Comparison of ENCODE assay signal across 22 cellular contexts in genomic region chr9:14770592-14770991, GRCh38. TPM values are rescaled to one million over a fixed set of nuclear protein-coding genes. Genes with fewer than 3 reads are reported as not detected.
A peak's percentile ranks its signal among the peaks of the same experiment; 100 is the strongest.
DNase-seq lines count a peak whose midpoint lies in the region; ATAC-seq, FAIRE-seq and TF ChIP-seq lines count a peak whose summit lies in the region.
"Had no signal": no experiment of that assay in that cellular context is flagged by ENCODE, and none has a peak within 500 bp of the region (broad histone marks: within the 10 kb centered on the region; RNA-seq: fewer than 3 reads in every experiment).

No MANE protein-coding gene starts in this region.

- H3K4me2 ChIP-seq in HepG2 (ENCODE audit: low read depth, low read length), result no peak overlapping the region

- DNase-seq in HepG2 (ENCODE audit: low spot score) (no peak), right lobe of liver (no peak), SK-N-DZ (ENCODE audit: low spot score) (peak; percentile 43), bronchial epithelial cell (ENCODE audit: low read depth) (no peak), T-helper 2 cell (no peak), LoVo (ENCODE audit: low spot score) (no peak)
- DNase-seq: C1 segment of cervical spinal cord; Calu3; CD4-positive, alpha-beta memory T cell; COR-L47; DMS 273 treated with DMSO at 0.1 percent for 48 hours; DMS79 treated with DMSO at 0.1 percent for 48 hours; GF-D8; GOT3 had no signal

- no peak for TF ChIP-seq RAD21 in HepG2 (CRISPR knock-in tag; IDR thresholded peaks at IDR 0.05)

- H3K9me3 ChIP-seq in HepG2 (ENCODE audit: low read length), result no peaks in the 10 kb centered on the region
- H3K9me3 ChIP-seq in right lobe of liver, result no peaks in the 10 kb centered on the region
- H3K9me3 ChIP-seq: HAP-1 had no signal

- H3K4me1 ChIP-seq in HepG2 (ENCODE audit: insufficient read depth, low read length) (no peaks in the 10 kb centered on the region), right lobe of liver (no peaks in the 10 kb centered on the region)
- H3K4me1 ChIP-seq: HAP-1 had no signal

- H3K9ac ChIP-seq in HepG2 (ENCODE audit: insufficient read depth, low read depth, low read length), result no peak overlapping the region

- no peaks in the 10 kb centered on the region for H4K20me1 ChIP-seq in HepG2 (ENCODE audit: insufficient read depth, low read length)

- no peak for TF ChIP-seq EP300 in HepG2 (IDR thresholded peaks at IDR 0.05; ENCODE audit: low read depth in 2 of 2, low read length in 2 of 2)
- no peak for TF ChIP-seq EP300 in HepG2 (CRISPR knock-in tag; IDR thresholded peaks at IDR 0.05; ENCODE audit: borderline replicate concordance)

- ATAC-seq in HepG2, result no peak
- ATAC-seq in right lobe of liver, result no peak

- 82% methylated on average over 7 of the region's 7 CpGs for WGBS in HepG2 (ENCODE audit: low lambda C conversion rate)
- 59% methylated on average over 7 of the region's 7 CpGs for WGBS in right lobe of liver (ENCODE audit: insufficient coverage, low coverage, low lambda C conversion rate, missing lambda C conversion rate)

- TF ChIP-seq CTCF in HepG2 (CRISPR knock-in tag; IDR thresholded peaks at IDR 0.05) (no peak), right lobe of liver (IDR thresholded peaks at IDR 0.05) (no peak), bronchial epithelial cell (IDR thresholded peaks at IDR 0.05; ENCODE audit: insufficient read depth, low read length, severe bottlenecking) (no peak)

- H3K36me3 ChIP-seq in HepG2 (replicated peaks in 1 of 2; ENCODE audit: control insufficient read depth in 1 of 2, insufficient read depth in 2 of 2, low read length in 2 of 2), result peaks cover 4 to 60% of the 10 kb centered on the region in 2 experiments; a peak in 4 of 5 replicates
- H3K36me3 ChIP-seq in right lobe of liver, result no peaks in the 10 kb centered on the region
- H3K36me3 ChIP-seq in bronchial epithelial cell (ENCODE audit: control insufficient read depth, insufficient read depth, low read length), result no peaks in the 10 kb centered on the region
- H3K36me3 ChIP-seq: HAP-1 had no signal

- in situ Hi-C loops in HepG2 (cut with HindIII; ENCODE audit: extremely low pct_ligation_motif_present, low pct_unique_long_range_greater_than_20kb), result loop anchor here (10.0 kb wide), 1 partner anchor 156 kb away; no protein-coding TSS in a partner anchor

- CTCF ChIA-PET in HepG2 (lab: Yijun Ruan, JAX; ENCODE audit: low intra/inter-chr PET ratio, low total read pairs), result no interaction called here

- no peak for TF ChIP-seq POLR2A in HepG2 (IDR thresholded peaks at IDR 0.05; ENCODE audit: insufficient read depth in 1 of 2, low read depth in 2 of 2, low read length in 2 of 2)
- TF ChIP-seq POLR2A in right lobe of liver (IDR thresholded peaks at IDR 0.05), result no peak

- no peak overlapping the region for H2AFZ ChIP-seq in HepG2 (ENCODE audit: low read length)

- H3K4me3 ChIP-seq in HepG2 (replicated peaks in 1 of 3; ENCODE audit: insufficient read depth in 1 of 3, low read depth in 2 of 3, low read length in 3 of 3) (no peak overlapping the region), right lobe of liver (no peak overlapping the region), bronchial epithelial cell (ENCODE audit: low read depth, low read length) (no peak overlapping the region)
- H3K4me3 ChIP-seq: HAP-1 had no signal

- no peaks in the 10 kb centered on the region for H3K27me3 ChIP-seq in HepG2 (ENCODE audit: control insufficient read depth in 1 of 2, insufficient read depth in 2 of 2, low read length in 2 of 2)
- no peaks in the 10 kb centered on the region for H3K27me3 ChIP-seq in right lobe of liver
- peaks cover 1% of the 10 kb centered on the region for H3K27me3 ChIP-seq in bronchial epithelial cell (ENCODE audit: control insufficient read depth, insufficient read depth, low read length)

- intact Hi-C loops in HepG2 (cut with micrococcal nuclease; ENCODE audit: unreplicated experiment) (no loop called here), right lobe of liver (cut with DNase I) (no loop called here)

- H3K27ac ChIP-seq in HepG2 (ENCODE audit: extremely low read length, insufficient read depth, low read length) (no peak overlapping the region), right lobe of liver (no peak overlapping the region)

- POLR2A ChIA-PET in HepG2 (lab: Yijun Ruan, JAX), result no interaction called here

- BruUV-seq in HepG2 (replicated peaks; lab: Mats Ljungman, UMichigan), result no TSS peak

- FAIRE-seq in HepG2 (lab: Jason Lieb, UNC) (no peak), bronchial epithelial cell (lab: Jason Lieb, UNC) (peak; percentile 7)
- FAIRE-seq: GM12891, GM18507, H54 had no signal

- no peaks in the 10 kb centered on the region for H3K79me2 ChIP-seq in HepG2 (ENCODE audit: insufficient read depth, low read length)

TF ChIP-seq in HepG2, 621 proteins besides CTCF, POLR2A, EP300 and RAD21:
- TF ChIP-seq IRX3 (CRISPR knock-in tag; IDR thresholded peaks at IDR 0.05; ENCODE audit: borderline replicate concordance, low read depth) (no peak), RBM22 (optimal IDR thresholded peaks at IDR 0.05; ENCODE audit: low read length) (peak; percentile 89), ZNF33A (CRISPR knock-in tag; IDR thresholded peaks at IDR 0.05; ENCODE audit: borderline replicate concordance) (no peak), AGO2 (optimal IDR thresholded peaks at IDR 0.05; ENCODE audit: low read depth, low read length) (peak; percentile 63), ZNF652 (CRISPR knock-in tag; IDR thresholded peaks at IDR 0.05; ENCODE audit: borderline replicate concordance, low read depth) (no peak), ZNF180 (CRISPR knock-in tag; IDR thresholded peaks at IDR 0.05; ENCODE audit: borderline replicate concordance, low read depth) (no peak), ZNF556 (CRISPR knock-in tag; IDR thresholded peaks at IDR 0.05; ENCODE audit: borderline replicate concordance) (no peak)
- TF ChIP-seq, protein P1, sequence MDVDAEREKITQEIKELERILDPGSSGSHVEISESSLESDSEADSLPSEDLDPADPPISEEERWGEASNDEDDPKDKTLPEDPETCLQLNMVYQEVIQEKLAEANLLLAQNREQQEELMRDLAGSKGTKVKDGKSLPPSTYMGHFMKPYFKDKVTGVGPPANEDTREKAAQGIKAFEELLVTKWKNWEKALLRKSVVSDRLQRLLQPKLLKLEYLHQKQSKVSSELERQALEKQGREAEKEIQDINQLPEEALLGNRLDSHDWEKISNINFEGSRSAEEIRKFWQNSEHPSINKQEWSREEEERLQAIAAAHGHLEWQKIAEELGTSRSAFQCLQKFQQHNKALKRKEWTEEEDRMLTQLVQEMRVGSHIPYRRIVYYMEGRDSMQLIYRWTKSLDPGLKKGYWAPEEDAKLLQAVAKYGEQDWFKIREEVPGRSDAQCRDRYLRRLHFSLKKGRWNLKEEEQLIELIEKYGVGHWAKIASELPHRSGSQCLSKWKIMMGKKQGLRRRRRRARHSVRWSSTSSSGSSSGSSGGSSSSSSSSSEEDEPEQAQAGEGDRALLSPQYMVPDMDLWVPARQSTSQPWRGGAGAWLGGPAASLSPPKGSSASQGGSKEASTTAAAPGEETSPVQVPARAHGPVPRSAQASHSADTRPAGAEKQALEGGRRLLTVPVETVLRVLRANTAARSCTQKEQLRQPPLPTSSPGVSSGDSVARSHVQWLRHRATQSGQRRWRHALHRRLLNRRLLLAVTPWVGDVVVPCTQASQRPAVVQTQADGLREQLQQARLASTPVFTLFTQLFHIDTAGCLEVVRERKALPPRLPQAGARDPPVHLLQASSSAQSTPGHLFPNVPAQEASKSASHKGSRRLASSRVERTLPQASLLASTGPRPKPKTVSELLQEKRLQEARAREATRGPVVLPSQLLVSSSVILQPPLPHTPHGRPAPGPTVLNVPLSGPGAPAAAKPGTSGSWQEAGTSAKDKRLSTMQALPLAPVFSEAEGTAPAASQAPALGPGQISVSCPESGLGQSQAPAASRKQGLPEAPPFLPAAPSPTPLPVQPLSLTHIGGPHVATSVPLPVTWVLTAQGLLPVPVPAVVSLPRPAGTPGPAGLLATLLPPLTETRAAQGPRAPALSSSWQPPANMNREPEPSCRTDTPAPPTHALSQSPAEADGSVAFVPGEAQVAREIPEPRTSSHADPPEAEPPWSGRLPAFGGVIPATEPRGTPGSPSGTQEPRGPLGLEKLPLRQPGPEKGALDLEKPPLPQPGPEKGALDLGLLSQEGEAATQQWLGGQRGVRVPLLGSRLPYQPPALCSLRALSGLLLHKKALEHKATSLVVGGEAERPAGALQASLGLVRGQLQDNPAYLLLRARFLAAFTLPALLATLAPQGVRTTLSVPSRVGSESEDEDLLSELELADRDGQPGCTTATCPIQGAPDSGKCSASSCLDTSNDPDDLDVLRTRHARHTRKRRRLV (CRISPR knock-in tag; IDR thresholded peaks at IDR 0.05), result no peak

RNA-seq across cellular contexts. Expression of gene CER1, which starts 48.1 kb away (rescaled TPM):
- not detected in 2 replicates for total RNA-seq in HepG2 (2016; rRNA removed; fragmentation: Illumina TruSeq; extraction: Trizol)
- total RNA-seq in HepG2 (2016; cell fraction: cytosol; rRNA removed; fragmentation: Illumina TruSeq; extraction: Trizol; ENCODE audit: low read depth), result not detected in 2 replicates
- total RNA-seq in HepG2 (2016; cell fraction: insoluble cytoplasmic fraction; rRNA removed; fragmentation: Illumina TruSeq; extraction: Trizol), result 0.11 TPM in 1 of 2 replicates, not detected in the other
- not detected in 2 replicates for total RNA-seq in HepG2 (2016; cell fraction: membrane; rRNA removed; fragmentation: Illumina TruSeq; extraction: Trizol)
- 0.31 TPM in 1 of 2 replicates, not detected in the other for total RNA-seq in HepG2 (2016; cell fraction: nucleus; rRNA removed; fragmentation: Illumina TruSeq; extraction: Trizol)
- 0.17 and 0.18 TPM in 2 replicates for polyA plus RNA-seq in HepG2 (2011; rRNA removed)
- polyA plus RNA-seq in HepG2 (2011; cell fraction: cytosol; rRNA removed), result not detected in 2 replicates
- 0.40 and 0.64 TPM in 2 replicates for polyA plus RNA-seq in HepG2 (2011; cell fraction: nucleus; rRNA removed)
- polyA plus RNA-seq in HepG2 (2012), result not detected in 2 replicates
- not detected in 2 replicates for polyA plus RNA-seq in HepG2 (2016; cell fraction: cytosol; fragmentation: Illumina TruSeq; extraction: Trizol; ENCODE audit: low read depth)
- not detected in 2 replicates for polyA plus RNA-seq in HepG2 (2016; cell fraction: insoluble cytoplasmic fraction; fragmentation: Illumina TruSeq; extraction: Trizol; ENCODE audit: low read depth)
- not detected in 2 replicates for polyA plus RNA-seq in HepG2 (2016; cell fraction: membrane; fragmentation: Illumina TruSeq; extraction: Trizol; ENCODE audit: low read depth)
- not detected in 2 replicates for polyA plus RNA-seq in HepG2 (2016; cell fraction: nucleus; fragmentation: Illumina TruSeq; extraction: Trizol; ENCODE audit: insufficient read depth, low read depth)
- 1.3 TPM in 1 of 2 replicates, not detected in the other for polyA minus RNA-seq in HepG2 (2011; rRNA and poly(A)+ RNA removed; ENCODE audit: low replicate concordance)
- polyA minus RNA-seq in HepG2 (2011; cell fraction: cytosol; rRNA and poly(A)+ RNA removed), result not detected in 2 replicates
- 2.7 and 2.9 TPM in 2 replicates for polyA minus RNA-seq in HepG2 (2011; cell fraction: nucleus; rRNA and poly(A)+ RNA removed)
- total RNA-seq in right lobe of liver, result not detected
- polyA plus RNA-seq in SK-N-DZ (2014; cell fraction: cytosol; rRNA removed), result not detected in 2 replicates
- polyA plus RNA-seq in SK-N-DZ (2014; cell fraction: nucleus; rRNA removed), result not detected in 2 replicates
- total RNA-seq in bronchial epithelial cell, result not detected in 2 replicates
- total RNA-seq: A172; Calu3; CD4-positive, alpha-beta memory T cell; Daoy; G401 had no signal
- polyA plus RNA-seq: BJ; CD4-positive, alpha-beta memory T cell had no signal
